1 cellular context compared by ENCODE assay signal in genomic region chr20:8132632-8133587, GRCh38.
TF ChIP-seq lines count a peak whose summit lies in the region.

No MANE protein-coding gene starts in this region.

TF ChIP-seq in HepG2, 621 proteins besides CTCF, POLR2A, EP300 and RAD21 (continued from another document and continues in another):
- TF ChIP-seq PRDM10 (CRISPR knock-in tag; IDR thresholded peaks at IDR 0.05; ENCODE audit: low read depth) (0 out of 2 replicates have a peak, but pooled peaks have one; percentile 47), ZSCAN12 (CRISPR knock-in tag; IDR thresholded peaks at IDR 0.05) (no peak), ASH2L (IDR thresholded peaks at IDR 0.05; ENCODE audit: insufficient read length, low read depth, low read length) (peak; percentile 8), ZNF232 (CRISPR knock-in tag; IDR thresholded peaks at IDR 0.05; ENCODE audit: borderline replicate concordance) (peak; percentile 64; the same call in 1 of the 2 replicates), ZNF639 (CRISPR knock-in tag; conservative IDR thresholded peaks at IDR 0.05) (0 out of 2 replicates have a peak, but pooled peaks have one; percentile 40), FOXO4 (CRISPR knock-in tag; conservative IDR thresholded peaks at IDR 0.05) (no peak), CCAR2 (optimal IDR thresholded peaks at IDR 0.05; ENCODE audit: low read depth, low read length) (no peak), SMARCE1 (IDR thresholded peaks at IDR 0.05; ENCODE audit: borderline replicate concordance) (no peak), ZNF609 (CRISPR knock-in tag; IDR thresholded peaks at IDR 0.05; ENCODE audit: borderline replicate concordance) (peak; percentile 63; the same call in 1 of the 2 replicates), SALL1 (CRISPR knock-in tag; IDR thresholded peaks at IDR 0.05) (peak; percentile 19; the same call in 1 of the 2 replicates), ZNF34 (CRISPR knock-in tag; IDR thresholded peaks at IDR 0.05; ENCODE audit: borderline replicate concordance) (peak; percentile 70), RERE (CRISPR knock-in tag; IDR thresholded peaks at IDR 0.05; ENCODE audit: low read depth) (no peak; the same call in 1 of the 2 replicates), ZNF616 (CRISPR knock-in tag; IDR thresholded peaks at IDR 0.05; ENCODE audit: low read depth) (no peak), ZNF484 (CRISPR knock-in tag; IDR thresholded peaks at IDR 0.05; ENCODE audit: borderline replicate concordance, low read depth) (no peak), NFE2 (CRISPR knock-in tag; IDR thresholded peaks at IDR 0.05) (no peak), HNF1A (IDR thresholded peaks at IDR 0.05; ENCODE audit: low read depth) (no peak; the same call in 1 of the 2 replicates), HNF1A (CRISPR knock-in tag; IDR thresholded peaks at IDR 0.05; ENCODE audit: borderline replicate concordance) (0 out of 2 replicates have a peak, but pooled peaks have one; percentile 51), AHDC1 (CRISPR knock-in tag; IDR thresholded peaks at IDR 0.05; ENCODE audit: borderline replicate concordance) (0 out of 2 replicates have a peak, but pooled peaks have one; percentile 39), PCBP1 (IDR thresholded peaks at IDR 0.05; ENCODE audit: borderline replicate concordance, low read depth, low read length) (peak; percentile 21; the same call in 1 of the 2 replicates), IRF2 (CRISPR knock-in tag; IDR thresholded peaks at IDR 0.05) (0 out of 2 replicates have a peak, but pooled peaks have one; percentile 12)
